Comparison of ENCODE assay signal across 23 cellular contexts in the genomic region with DNA sequence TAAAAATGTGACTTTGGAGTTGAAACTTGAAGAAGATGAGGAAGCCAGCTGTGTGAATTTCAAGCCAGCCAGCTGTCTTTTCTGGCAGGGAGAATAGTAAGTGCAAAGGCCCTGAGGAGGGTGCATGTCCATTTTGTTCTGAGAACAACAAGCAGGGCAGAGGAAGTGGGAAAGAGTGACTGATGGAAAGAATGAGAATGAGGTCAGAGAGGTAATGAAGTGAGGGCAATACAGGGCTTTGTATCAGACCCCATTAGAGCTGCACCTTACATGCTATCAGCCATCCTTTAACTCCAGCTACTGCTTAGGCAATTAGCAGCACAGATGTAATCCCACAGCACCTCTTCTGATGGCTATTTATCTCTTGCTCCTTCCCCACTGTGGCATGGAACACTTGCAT. TPM values are rescaled to one million over a fixed set of nuclear protein-coding genes. Genes with fewer than 3 reads are reported as not detected.
DNase-seq lines count a peak whose midpoint lies in the region; ATAC-seq, FAIRE-seq and TF ChIP-seq lines count a peak whose summit lies in the region.
"Had no signal": no experiment of that assay in that cellular context is flagged by ENCODE, and none has a peak within 500 bp of the region (broad histone marks: within the 10 kb centered on the region; RNA-seq: fewer than 3 reads in every experiment).

No MANE protein-coding gene starts in this region.

- no peak overlapping the region for H3K9ac ChIP-seq in GM12878 (ENCODE audit: control insufficient read depth, insufficient read depth, low read length)
- H3K9ac ChIP-seq: BLaER1 treated with 17β-estradiol and CSF1 and Interleukin-3, amounts not matched to agents 10 nM and 100 nM had no signal

- H3K4me3 Mint-ChIP-seq in activated CD8-positive, alpha-beta T cell treated with anti-CD3 and anti-CD28 coated beads for 36 hours: no peak overlapping the region
- H3K4me3 Mint-ChIP-seq in activated CD8-positive, alpha-beta T cell treated with anti-CD3 and anti-CD28 coated beads, Interleukin-2, amount 10 ng/mL, durations not matched to agents 7 days and 5 days: no peak overlapping the region
- H3K4me3 Mint-ChIP-seq in stimulated activated naive CD8-positive, alpha-beta T cell treated with anti-CD3 and anti-CD28 coated beads, Interleukin-15, amount 100 ng/mL, for 72 hours: no peak overlapping the region
- H3K4me3 Mint-ChIP-seq in stimulated activated effector memory CD8-positive, alpha-beta T cell treated with anti-CD3 and anti-CD28 coated beads, Interleukin-12 subunit alpha, Interleukin-12 subunit beta, amount 100 ng/mL, for 72 hours: no peak overlapping the region
- H3K4me3 Mint-ChIP-seq: B cell; CD4-positive, alpha-beta T cell; CD8-positive, alpha-beta T cell had no signal

- TF ChIP-seq POLR2A in GM12878 (IDR thresholded peaks at IDR 0.05; ENCODE audit: low read depth, low read length): no peak

- no peak overlapping the region for H3K4me2 ChIP-seq in GM12878 (ENCODE audit: control insufficient read depth, insufficient read depth)
- H3K4me2 ChIP-seq: A549; BLaER1 treated with 17β-estradiol and CSF1 and Interleukin-3, amounts not matched to agents 10 nM and 100 nM had no signal

- in situ Hi-C loops in GM12878 (cut with MboI): no loop called here

- no peak overlapping the region for H3K4me3 ChIP-seq in GM12878
- H3K4me3 ChIP-seq: A549; BLaER1 treated with 17β-estradiol and CSF1 and Interleukin-3, amounts not matched to agents 10 nM and 100 nM had no signal

- H3K9me3 Mint-ChIP-seq in activated CD8-positive, alpha-beta T cell treated with anti-CD3 and anti-CD28 coated beads for 36 hours: no peaks in the 10 kb centered on the region
- no peaks in the 10 kb centered on the region for H3K9me3 Mint-ChIP-seq in activated CD8-positive, alpha-beta T cell treated with anti-CD3 and anti-CD28 coated beads, Interleukin-2, amount 10 ng/mL, durations not matched to agents 7 days and 5 days (ENCODE audit: insufficient read depth)
- no peaks in the 10 kb centered on the region for H3K9me3 Mint-ChIP-seq in stimulated activated naive CD8-positive, alpha-beta T cell treated with anti-CD3 and anti-CD28 coated beads, Interleukin-15, amount 100 ng/mL, for 72 hours
- H3K9me3 Mint-ChIP-seq in stimulated activated effector memory CD8-positive, alpha-beta T cell treated with anti-CD3 and anti-CD28 coated beads, Interleukin-12 subunit alpha, Interleukin-12 subunit beta, amount 100 ng/mL, for 72 hours: no peaks in the 10 kb centered on the region
- H3K9me3 Mint-ChIP-seq: CD4-positive, alpha-beta T cell; CD8-positive, alpha-beta T cell had no signal

- DNase-seq in activated CD8-positive, alpha-beta T cell treated with anti-CD3 and anti-CD28 coated beads for 36 hours: no peak
- DNase-seq in activated CD8-positive, alpha-beta T cell treated with anti-CD3 and anti-CD28 coated beads, Interleukin-2, amount 10 ng/mL, durations not matched to agents 7 days and 5 days: no peak
- no peak for DNase-seq in stimulated activated naive CD8-positive, alpha-beta T cell treated with anti-CD3 and anti-CD28 coated beads, Interleukin-15, amount 100 ng/mL, for 72 hours
- DNase-seq in stimulated activated naive CD8-positive, alpha-beta T cell treated with anti-CD3 and anti-CD28 coated beads, Interleukin-15, Interleukin-2, amounts not matched to agents 100 U/mL and 50 U/mL, for 24 hours: no peak
- DNase-seq in GM12878 (ENCODE audit: low read depth, low spot score) (no peak), NCI-H2107 treated with DMSO at 0.1 percent for 48 hours (lab: John Stamatoyannopoulos, UW; ENCODE audit: unreplicated experiment) (no peak), hepatic stellate cell (ENCODE audit: low spot score) (no peak)
- no peak for DNase-seq in stimulated activated effector memory CD8-positive, alpha-beta T cell treated with anti-CD3 and anti-CD28 coated beads, Interleukin-12 subunit alpha, Interleukin-12 subunit beta, amount 100 ng/mL, for 72 hours (ENCODE audit: low spot score in 2 of 2)
- DNase-seq: AML-193; Caco-2; Calu3; CD4-positive, alpha-beta T cell; CD8-positive, alpha-beta T cell; DMS79 treated with DMSO at 0.1 percent for 48 hours; GF-D8 had no signal

- BruUV-seq in GM12878 (replicated peaks; lab: Mats Ljungman, UMichigan): no TSS peak

- intact Hi-C loops in activated CD8-positive, alpha-beta T cell treated with anti-CD3 and anti-CD28 coated beads for 36 hours (cut with micrococcal nuclease): no loop called here
- intact Hi-C loops in GM12878 (cut with micrococcal nuclease; ENCODE audit: unreplicated experiment): no loop called here

- SMC1A ChIA-PET in GM12878 (lab: Charles Lee; ENCODE audit: uncharacterized antibody, unreplicated experiment): interaction anchor here (1.0 to 1.4 kb wide), 2 partner anchors 33 to 164 kb away, joined by 3 read pairs; no protein-coding TSS in a partner anchor

- CTCF ChIA-PET in activated CD8-positive, alpha-beta T cell treated with anti-CD3 and anti-CD28 coated beads for 36 hours (lab: Charles Lee): interaction anchor here (0.7 to 2.0 kb wide), 5 partner anchors 27 to 165 kb away, joined by 3 to 6 read pairs (median 4); no protein-coding TSS in a partner anchor
- CTCF ChIA-PET in activated CD8-positive, alpha-beta T cell treated with anti-CD3 and anti-CD28 coated beads, Interleukin-2, amount 10 ng/mL, durations not matched to agents 7 days and 5 days (lab: Charles Lee): interaction anchor here (2.4 kb wide), 1 partner anchor 33 kb away, joined by 12 read pairs; no protein-coding TSS in a partner anchor
- CTCF ChIA-PET in GM12878 (lab: Yijun Ruan, JAX): interaction anchor here (1.8 to 4.5 kb wide), 2 partner anchors 33 kb away, joined by 6 to 18 read pairs; no protein-coding TSS in a partner anchor

- TF ChIP-seq RAD21 in GM12878 (IDR thresholded peaks at IDR 0.05; ENCODE audit: insufficient read depth, low read depth, low read length): no peak

- no peaks in the 10 kb centered on the region for H3K36me3 ChIP-seq in GM12878 (ENCODE audit: control insufficient read depth in 2 of 2, insufficient read depth in 2 of 2, low read length in 1 of 2)
- H3K36me3 ChIP-seq: BLaER1 treated with 17β-estradiol and CSF1 and Interleukin-3, amounts not matched to agents 10 nM and 100 nM had no signal

- no peaks in the 10 kb centered on the region for H4K20me1 ChIP-seq in GM12878 (ENCODE audit: control insufficient read depth, insufficient read depth)
- H4K20me1 ChIP-seq: BLaER1 treated with 17β-estradiol and CSF1 and Interleukin-3, amounts not matched to agents 10 nM and 100 nM had no signal

- H3K27me3 ChIP-seq in GM12878 (replicated peaks in 1 of 2; ENCODE audit: control insufficient read depth in 2 of 2, insufficient read depth in 2 of 2, low read length in 1 of 2): no peaks in the 10 kb centered on the region
- H3K27me3 ChIP-seq: BLaER1 treated with 17β-estradiol and CSF1 and Interleukin-3, amounts not matched to agents 10 nM and 100 nM had no signal

- no peak for TF ChIP-seq EP300 in GM12878 (IDR thresholded peaks at IDR 0.05; ENCODE audit: borderline replicate concordance in 1 of 2, control insufficient read depth in 1 of 2, low read depth in 2 of 2, low read length in 2 of 2)

- H3K27me3 Mint-ChIP-seq in activated CD8-positive, alpha-beta T cell treated with anti-CD3 and anti-CD28 coated beads for 36 hours: peaks cover 2% of the 10 kb centered on the region
- peaks cover 2% of the 10 kb centered on the region for H3K27me3 Mint-ChIP-seq in activated CD8-positive, alpha-beta T cell treated with anti-CD3 and anti-CD28 coated beads, Interleukin-2, amount 10 ng/mL, durations not matched to agents 7 days and 5 days (ENCODE audit: low read depth)
- H3K27me3 Mint-ChIP-seq in stimulated activated naive CD8-positive, alpha-beta T cell treated with anti-CD3 and anti-CD28 coated beads, Interleukin-15, amount 100 ng/mL, for 72 hours: no peaks in the 10 kb centered on the region
- H3K27me3 Mint-ChIP-seq: CD4-positive, alpha-beta T cell had no signal

- ATAC-seq in activated CD8-positive, alpha-beta T cell treated with anti-CD3 and anti-CD28 coated beads for 36 hours: peak; percentile 47
- no peak for ATAC-seq in activated CD8-positive, alpha-beta T cell treated with anti-CD3 and anti-CD28 coated beads, Interleukin-2, amount 10 ng/mL, durations not matched to agents 7 days and 5 days
- ATAC-seq in stimulated activated naive CD8-positive, alpha-beta T cell treated with anti-CD3 and anti-CD28 coated beads, Interleukin-15, amount 100 ng/mL, for 72 hours: peak; percentile 42
- no peak for ATAC-seq in stimulated activated naive CD8-positive, alpha-beta T cell treated with anti-CD3 and anti-CD28 coated beads, Interleukin-15, Interleukin-2, amounts not matched to agents 100 U/mL and 50 U/mL, for 24 hours
- ATAC-seq in GM12878: no peak
- peak; percentile 39 for ATAC-seq in stimulated activated effector memory CD8-positive, alpha-beta T cell treated with anti-CD3 and anti-CD28 coated beads, Interleukin-12 subunit alpha, Interleukin-12 subunit beta, amount 100 ng/mL, for 72 hours
- ATAC-seq: A549; CD8-positive, alpha-beta T cell had no signal

- peaks cover 2% of the 10 kb centered on the region for H3K4me1 Mint-ChIP-seq in activated CD8-positive, alpha-beta T cell treated with anti-CD3 and anti-CD28 coated beads for 36 hours (ENCODE audit: low read depth)
- H3K4me1 Mint-ChIP-seq in activated CD8-positive, alpha-beta T cell treated with anti-CD3 and anti-CD28 coated beads, Interleukin-2, amount 10 ng/mL, durations not matched to agents 7 days and 5 days (ENCODE audit: low read depth): peaks cover 3% of the 10 kb centered on the region
- H3K4me1 Mint-ChIP-seq in stimulated activated naive CD8-positive, alpha-beta T cell treated with anti-CD3 and anti-CD28 coated beads, Interleukin-15, amount 100 ng/mL, for 72 hours: peaks cover 10% of the 10 kb centered on the region
- H3K4me1 Mint-ChIP-seq in stimulated activated effector memory CD8-positive, alpha-beta T cell treated with anti-CD3 and anti-CD28 coated beads, Interleukin-12 subunit alpha, Interleukin-12 subunit beta, amount 100 ng/mL, for 72 hours: peaks cover 9% of the 10 kb centered on the region

- H3K36me3 Mint-ChIP-seq in activated CD8-positive, alpha-beta T cell treated with anti-CD3 and anti-CD28 coated beads for 36 hours (ENCODE audit: low read depth): no peaks in the 10 kb centered on the region
- no peaks in the 10 kb centered on the region for H3K36me3 Mint-ChIP-seq in activated CD8-positive, alpha-beta T cell treated with anti-CD3 and anti-CD28 coated beads, Interleukin-2, amount 10 ng/mL, durations not matched to agents 7 days and 5 days (ENCODE audit: low read depth)
- no peaks in the 10 kb centered on the region for H3K36me3 Mint-ChIP-seq in stimulated activated effector memory CD8-positive, alpha-beta T cell treated with anti-CD3 and anti-CD28 coated beads, Interleukin-12 subunit alpha, Interleukin-12 subunit beta, amount 100 ng/mL, for 72 hours
- H3K36me3 Mint-ChIP-seq: CD8-positive, alpha-beta T cell had no signal

- RAD21 ChIA-PET in GM12878 (lab: Charles Lee; ENCODE audit: unreplicated experiment): no interaction called here

- POLR2A ChIA-PET in activated CD8-positive, alpha-beta T cell treated with anti-CD3 and anti-CD28 coated beads for 36 hours (lab: Charles Lee): interaction anchor here (0.6 to 1.0 kb wide), 3 partner anchors 24 to 1948 kb away, joined by 3 to 4 read pairs (median 3); no protein-coding TSS in a partner anchor
- POLR2A ChIA-PET in activated CD8-positive, alpha-beta T cell treated with anti-CD3 and anti-CD28 coated beads, Interleukin-2, amount 10 ng/mL, durations not matched to agents 7 days and 5 days (lab: Charles Lee): no interaction called here
- POLR2A ChIA-PET in GM12878 (lab: Charles Lee): no interaction called here

- FAIRE-seq in GM12878 (lab: Jason Lieb, UNC): no peak
- FAIRE-seq: A549, D721Med, G401.6, GM19239 had no signal

- no peak overlapping the region for H3K27ac ChIP-seq in GM12878 (ENCODE audit: control insufficient read depth, insufficient read depth)
- H3K27ac ChIP-seq: 22Rv1; A549; BLaER1 treated with 17β-estradiol and CSF1 and Interleukin-3, amounts not matched to agents 10 nM and 100 nM; C4-2B had no signal

- no peak overlapping the region for H2AFZ ChIP-seq in GM12878 (ENCODE audit: control insufficient read depth, low read depth, low read length)

- no peaks in the 10 kb centered on the region for H3K4me1 ChIP-seq in GM12878 (ENCODE audit: control insufficient read depth, insufficient read depth, low read length)
- H3K4me1 ChIP-seq: A549, Caco-2 had no signal

- H3K79me2 ChIP-seq in GM12878 (ENCODE audit: control insufficient read depth, insufficient read depth, low read length): no peaks in the 10 kb centered on the region

- no peaks in the 10 kb centered on the region for H3K9me3 ChIP-seq in GM12878 (replicated peaks; ENCODE audit: control insufficient read depth, insufficient read depth, low read length)
- H3K9me3 ChIP-seq: A549; BLaER1 treated with 17β-estradiol and CSF1 and Interleukin-3, amounts not matched to agents 10 nM and 100 nM; Caco-2 had no signal

- no peak for TF ChIP-seq CTCF in activated CD8-positive, alpha-beta T cell treated with anti-CD3 and anti-CD28 coated beads for 36 hours (IDR thresholded peaks at IDR 0.05)
- TF ChIP-seq CTCF in GM12878 (IDR thresholded peaks at IDR 0.05 in 2 of 3, conservative IDR thresholded peaks at IDR 0.05 in 1 of 3; ENCODE audit: control insufficient read depth in 2 of 3, extremely low read depth in 1 of 3, insufficient read depth in 1 of 3, low read depth in 3 of 3, low read length in 3 of 3): no peak

- no peak overlapping the region for H3K27ac Mint-ChIP-seq in activated CD8-positive, alpha-beta T cell treated with anti-CD3 and anti-CD28 coated beads for 36 hours
- no peak overlapping the region for H3K27ac Mint-ChIP-seq in activated CD8-positive, alpha-beta T cell treated with anti-CD3 and anti-CD28 coated beads, Interleukin-2, amount 10 ng/mL, durations not matched to agents 7 days and 5 days
- peak overlapping the region in 1 of 2 donors; percentile 15 for H3K27ac Mint-ChIP-seq in stimulated activated naive CD8-positive, alpha-beta T cell treated with anti-CD3 and anti-CD28 coated beads, Interleukin-15, amount 100 ng/mL, for 72 hours
- H3K27ac Mint-ChIP-seq in stimulated activated effector memory CD8-positive, alpha-beta T cell treated with anti-CD3 and anti-CD28 coated beads, Interleukin-12 subunit alpha, Interleukin-12 subunit beta, amount 100 ng/mL, for 72 hours: peak overlapping the region; percentile 54
- H3K27ac Mint-ChIP-seq: B cell; CD4-positive, alpha-beta T cell; CD8-positive, alpha-beta T cell had no signal

RNA-seq across cellular contexts. Expression of gene ABCA5, which starts 34.2 kb away (rescaled TPM):
- total RNA-seq in activated CD8-positive, alpha-beta T cell treated with anti-CD3 and anti-CD28 coated beads for 36 hours: 10 to 100 TPM; 12.4 to 13.2 TPM
- total RNA-seq in activated CD8-positive, alpha-beta T cell treated with anti-CD3 and anti-CD28 coated beads, Interleukin-2, amount 10 ng/mL, durations not matched to agents 7 days and 5 days: 10 to 100 TPM; 11.1 to 14.5 TPM
- total RNA-seq in GM12878 (2013; cell fraction: nucleolus; rRNA removed): 357 and 358 TPM in 2 replicates
- total RNA-seq in GM12878 (2014; rRNA removed) (17.5 and 22.0 TPM in 2 replicates), GM12878 (2014; rRNA removed; fragmentation: Illumina TruSeq; extraction: Trizol) (26.1 and 31.4 TPM in 2 replicates), GM12878 (2021) (15.7 and 17.2 TPM in 2 replicates)
- 12.6 TPM for polyA plus RNA-seq in GM12878 (2011; ENCODE audit: low read depth)
- polyA plus RNA-seq in GM12878 (2011; rRNA removed) (25.4 and 46.9 TPM in 2 replicates), GM12878 (2014; fragmentation: Illumina TruSeq; extraction: Trizol) (14.5 and 22.9 TPM in 2 replicates), GM12878 (2014; fragmentation: Nextera tagmentation; extraction: Ambion mirVana) (10 to 100 TPM; 11.8 to 31.1 TPM), GM12878 (2014; rRNA removed) (12.3 and 15.6 TPM in 2 replicates), GM12878 (2016; fragmentation: Nextera tagmentation; extraction: Ambion mirVana) (10 to 100 TPM; 18.7 to 18.8 TPM)
- 5.0 and 7.0 TPM in 2 replicates for polyA plus RNA-seq in GM12878 (2011; cell fraction: cytosol; rRNA removed)
- polyA plus RNA-seq in GM12878 (2011; cell fraction: nucleus; rRNA removed): 34.9 and 49.2 TPM in 2 replicates
- 22.9 and 25.4 TPM in 2 replicates for polyA plus RNA-seq in GM12878 (2012)
- polyA minus RNA-seq in GM12878 (2011; rRNA and poly(A)+ RNA removed): 29.2 and 33.4 TPM in 2 replicates
- 6.0 and 7.5 TPM in 2 replicates for polyA minus RNA-seq in GM12878 (2011; cell fraction: cytosol; rRNA and poly(A)+ RNA removed)
- polyA minus RNA-seq in GM12878 (2011; cell fraction: nucleus; rRNA and poly(A)+ RNA removed): 41.3 and 65.5 TPM in 2 replicates

RNA-seq across cellular contexts. Expression of gene MAP2K6, which starts 53.3 kb away (rescaled TPM):
- 1 to 10 TPM; 3.2 to 3.3 TPM for total RNA-seq in activated CD8-positive, alpha-beta T cell treated with anti-CD3 and anti-CD28 coated beads for 36 hours
- 10 to 100 TPM; 11.0 to 11.6 TPM for total RNA-seq in activated CD8-positive, alpha-beta T cell treated with anti-CD3 and anti-CD28 coated beads, Interleukin-2, amount 10 ng/mL, durations not matched to agents 7 days and 5 days
- 13.7 and 14.6 TPM in 2 replicates for total RNA-seq in GM12878 (2013; cell fraction: nucleolus; rRNA removed)
- total RNA-seq in GM12878 (2014; rRNA removed): 24.1 and 32.4 TPM in 2 replicates
- total RNA-seq in GM12878 (2014; rRNA removed; fragmentation: Illumina TruSeq; extraction: Trizol): 19.9 and 22.3 TPM in 2 replicates
- 23.5 and 24.6 TPM in 2 replicates for total RNA-seq in GM12878 (2021)
- 14.5 TPM for polyA plus RNA-seq in GM12878 (2011; ENCODE audit: low read depth)
- polyA plus RNA-seq in GM12878 (2011; rRNA removed): 16.4 and 20.2 TPM in 2 replicates
- polyA plus RNA-seq in GM12878 (2011; cell fraction: cytosol; rRNA removed): 9.9 and 10.2 TPM in 2 replicates
- polyA plus RNA-seq in GM12878 (2011; cell fraction: nucleus; rRNA removed): 5.8 and 6.8 TPM in 2 replicates
- polyA plus RNA-seq in GM12878 (2012): 18.7 and 19.2 TPM in 2 replicates
- polyA plus RNA-seq in GM12878 (2014; fragmentation: Illumina TruSeq; extraction: Trizol): 27.5 and 28.1 TPM in 2 replicates
- polyA plus RNA-seq in GM12878 (2014; fragmentation: Nextera tagmentation; extraction: Ambion mirVana): 10 to 100 TPM; 61.4 to 70.3 TPM
- polyA plus RNA-seq in GM12878 (2014; rRNA removed): 17.8 and 21.1 TPM in 2 replicates
- polyA plus RNA-seq in GM12878 (2016; fragmentation: Nextera tagmentation; extraction: Ambion mirVana): 10 to 100 TPM; 15.6 to 16.7 TPM
- polyA minus RNA-seq in GM12878 (2011; rRNA and poly(A)+ RNA removed): 12.7 and 16.5 TPM in 2 replicates
- 2.8 and 3.3 TPM in 2 replicates for polyA minus RNA-seq in GM12878 (2011; cell fraction: cytosol; rRNA and poly(A)+ RNA removed)
- 7.1 and 7.7 TPM in 2 replicates for polyA minus RNA-seq in GM12878 (2011; cell fraction: nucleus; rRNA and poly(A)+ RNA removed)

Comparison
In these comparisons a context has a peak if more than half of its experiments do, and no peak if none do; other contexts are left out.
1. ATAC-seq: peak in activated CD8-positive, alpha-beta T cell treated with anti-CD3 and anti-CD28 coated beads for 36 hours (single experiment), stimulated activated naive CD8-positive, alpha-beta T cell treated with anti-CD3 and anti-CD28 coated beads, Interleukin-15, amount 100 ng/mL, for 72 hours (single experiment) and stimulated activated effector memory CD8-positive, alpha-beta T cell treated with anti-CD3 and anti-CD28 coated beads, Interleukin-12 subunit alpha, Interleukin-12 subunit beta, amount 100 ng/mL, for 72 hours (single experiment); none in activated CD8-positive, alpha-beta T cell treated with anti-CD3 and anti-CD28 coated beads, Interleukin-2, amount 10 ng/mL, durations not matched to agents 7 days and 5 days (single experiment), stimulated activated naive CD8-positive, alpha-beta T cell treated with anti-CD3 and anti-CD28 coated beads, Interleukin-15, Interleukin-2, amounts not matched to agents 100 U/mL and 50 U/mL, for 24 hours (single experiment) and GM12878 (single experiment).